Comparison of ENCODE assay signal across 19 cellular contexts in the genomic region with DNA sequence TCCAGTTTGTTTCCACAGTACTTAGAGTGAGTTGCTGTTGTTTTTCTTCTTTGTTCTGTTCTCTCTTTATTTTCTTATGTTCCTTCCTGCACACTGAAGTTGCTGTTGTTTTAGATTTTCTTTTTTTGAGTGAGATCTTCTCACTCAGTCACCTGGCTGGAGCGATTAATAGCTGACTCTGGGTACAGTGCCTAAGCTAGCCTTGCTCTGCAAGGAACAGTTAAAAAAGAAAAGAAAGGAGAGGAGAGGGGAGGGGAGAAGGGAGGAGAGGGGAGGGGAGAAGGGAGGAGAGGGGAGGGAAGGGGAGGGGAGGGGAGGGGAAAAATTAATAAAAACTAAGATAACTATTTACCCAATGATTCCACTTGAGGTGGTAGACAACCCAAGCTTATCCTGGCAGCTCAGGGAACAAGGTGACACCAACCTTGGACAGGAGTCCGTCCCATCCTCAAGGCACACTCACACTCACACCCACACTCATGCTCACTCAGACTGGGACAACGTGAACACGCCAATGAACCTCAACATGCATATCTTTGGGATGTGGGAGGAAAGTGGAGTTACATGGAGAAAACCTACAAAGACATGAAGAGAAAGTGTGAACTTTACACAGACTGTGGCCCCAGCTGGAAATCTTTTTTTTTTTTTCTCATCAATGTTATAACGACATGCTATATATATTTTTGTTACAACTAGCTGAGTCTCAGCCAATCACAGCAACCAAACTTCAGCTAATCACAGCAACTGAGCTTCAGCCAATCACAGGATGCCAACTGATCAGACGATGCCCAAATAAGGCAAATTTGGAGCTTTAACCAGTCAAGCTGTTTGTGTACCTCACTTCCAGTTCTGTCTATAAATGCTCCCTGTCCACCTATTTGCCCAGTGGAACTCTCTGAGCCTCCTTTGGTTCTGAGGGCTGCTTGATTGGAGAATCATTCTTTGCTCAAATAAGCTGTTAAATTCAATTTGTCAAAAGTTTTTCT.
A peak's percentile ranks its signal among the peaks of the same experiment; 100 is the strongest.
DNase-seq lines count a peak whose midpoint lies in the region; ATAC-seq and TF ChIP-seq lines count a peak whose summit lies in the region.
"Had no signal": no experiment of that assay in that cellular context is flagged by ENCODE, and none has a peak within 500 bp of the region (broad histone marks: within the 10 kb centered on the region; RNA-seq: fewer than 3 reads in every experiment).

No MANE protein-coding gene starts in this region.

- ATAC-seq in T-helper 17 cell (no peak), HG02885 (IDR thresholded peaks at IDR 0.05; ENCODE audit: poor library complexity, unreplicated experiment) (no peak)

- H3K9me3 ChIP-seq in T-helper 17 cell (ENCODE audit: control insufficient read depth, low read length, poor library complexity, severe bottlenecking) (no peaks in the 10 kb centered on the region), parathyroid adenoma (ENCODE audit: control insufficient read depth, low read length) (no peaks in the 10 kb centered on the region), adrenal gland (replicated peaks in 1 of 3) (no peaks in the 10 kb centered on the region)
- H3K9me3 ChIP-seq: Caco-2 had no signal

- 84 to 92% (median 86%) methylated on average over 6 of the region's 6 CpGs for WGBS in adrenal gland, 4 donors

- peaks cover 24% of the 10 kb centered on the region for H3K4me1 Mint-ChIP-seq in T-helper 2 cell treated with Interferon-gamma antibody and Interleukin-4, amounts not matched to agents 5 μg/mL and 100 μg/mL, for 36 hours (ENCODE audit: low read depth)
- peaks cover 14% of the 10 kb centered on the region for H3K4me1 Mint-ChIP-seq in T-helper 17 cell

- H3K4me1 ChIP-seq in parathyroid adenoma, result peaks cover 42% of the 10 kb centered on the region
- peaks cover 4 to 5% of the 10 kb centered on the region in 2 donors for H3K4me1 ChIP-seq in adrenal gland (replicated peaks in 1 of 2)

- TF ChIP-seq POLR2A in erythroblast (IDR thresholded peaks at IDR 0.05; ENCODE audit: low read length), result no peak
- TF ChIP-seq POLR2A in adrenal gland (IDR thresholded peaks at IDR 0.05), result no peak

- intact Hi-C loops in adrenal gland (cut with DNase I), result no loop called here

- H3K27ac ChIP-seq in parathyroid adenoma (peak overlapping the region; percentile 55), adrenal gland (no peak overlapping the region)
- H3K27ac ChIP-seq: PC-9, RWPE1 had no signal

- peak overlapping the region; percentile 28 for H3K4me2 ChIP-seq in parathyroid adenoma (ENCODE audit: low read length)
- H3K4me2 ChIP-seq: PC-9 had no signal

- no peaks in the 10 kb centered on the region for H3K27me3 Mint-ChIP-seq in T-helper 2 cell treated with Interferon-gamma antibody and Interleukin-4, amounts not matched to agents 5 μg/mL and 100 μg/mL, for 36 hours (ENCODE audit: low read depth)
- no peaks in the 10 kb centered on the region for H3K27me3 Mint-ChIP-seq in T-helper 17 cell
- H3K27me3 Mint-ChIP-seq: B cell; CD4-positive, alpha-beta T cell had no signal

- no peak overlapping the region for H3K9ac ChIP-seq in parathyroid adenoma

- H3K79me2 ChIP-seq in parathyroid adenoma, result peaks cover 19% of the 10 kb centered on the region

- H3K4me3 ChIP-seq in parathyroid adenoma (ENCODE audit: low read depth, low read length), result no peak overlapping the region
- no peak overlapping the region for H3K4me3 ChIP-seq in adrenal gland
- H3K4me3 ChIP-seq: PC-9 had no signal

- DNase-seq in T-helper 2 cell treated with Interferon-gamma antibody and Interleukin-4, amounts not matched to agents 5 μg/mL and 100 μg/mL, for 36 hours (ENCODE audit: low spot score), result no peak
- DNase-seq in T-helper 2 cell (no peak), T-helper 17 cell (no peak), erythroblast (lab: John Stamatoyannopoulos, UW) (peak; percentile 29 to 34), foreskin melanocyte (no peak), adrenal gland (no peak)
- DNase-seq: 8988T; Caco-2; CD4-positive, alpha-beta T cell; HCEC 1CT; KBM-7; NCI-H1694 treated with DMSO at 0.1 percent for 48 hours; NCI-H226; NCI-H524; PC-9 had no signal

- no peak overlapping the region for H3K4me3 Mint-ChIP-seq in T-helper 2 cell treated with Interferon-gamma antibody and Interleukin-4, amounts not matched to agents 5 μg/mL and 100 μg/mL, for 36 hours
- H3K4me3 Mint-ChIP-seq in T-helper 17 cell, result no peak overlapping the region
- H3K4me3 Mint-ChIP-seq: B cell; CD4-positive, alpha-beta T cell had no signal

- no peaks in the 10 kb centered on the region for H3K36me3 ChIP-seq in parathyroid adenoma (ENCODE audit: control insufficient read depth, insufficient read depth, low read length)
- no peaks in the 10 kb centered on the region for H3K36me3 ChIP-seq in adrenal gland (replicated peaks in 1 of 2)

- H3K27ac Mint-ChIP-seq in T-helper 2 cell treated with Interferon-gamma antibody and Interleukin-4, amounts not matched to agents 5 μg/mL and 100 μg/mL, for 36 hours, result peak overlapping the region; percentile 7
- peak overlapping the region; percentile 39 for H3K27ac Mint-ChIP-seq in T-helper 17 cell
- H3K27ac Mint-ChIP-seq: B cell; CD4-positive, alpha-beta T cell had no signal

- peaks cover 2% of the 10 kb centered on the region for H3K36me3 Mint-ChIP-seq in T-helper 2 cell treated with Interferon-gamma antibody and Interleukin-4, amounts not matched to agents 5 μg/mL and 100 μg/mL, for 36 hours (ENCODE audit: low read depth)
- no peaks in the 10 kb centered on the region for H3K36me3 Mint-ChIP-seq in T-helper 17 cell (ENCODE audit: low read depth)

- H2AFZ ChIP-seq in parathyroid adenoma, result no peak overlapping the region
- H2AFZ ChIP-seq: PC-9 had no signal

- no peak for TF ChIP-seq CTCF in parathyroid adenoma (IDR thresholded peaks at IDR 0.05)
- no peak for TF ChIP-seq CTCF in adrenal gland (IDR thresholded peaks at IDR 0.05)

- H3K27me3 ChIP-seq in parathyroid adenoma (ENCODE audit: control insufficient read depth, insufficient read depth, low read length) (no peaks in the 10 kb centered on the region), adrenal gland (no peaks in the 10 kb centered on the region)

- H3K9me3 Mint-ChIP-seq in T-helper 2 cell treated with Interferon-gamma antibody and Interleukin-4, amounts not matched to agents 5 μg/mL and 100 μg/mL, for 36 hours, result no peaks in the 10 kb centered on the region
- H3K9me3 Mint-ChIP-seq: CD4-positive, alpha-beta T cell had no signal

Comparison
In these comparisons a context has a peak if more than half of its experiments do, and no peak if none do; other contexts are left out.
1. DNase-seq: peak in erythroblast (2 of 2); none in T-helper 2 cell treated with Interferon-gamma antibody and Interleukin-4, amounts not matched to agents 5 μg/mL and 100 μg/mL, for 36 hours (single experiment), T-helper 2 cell (0 of 5), T-helper 17 cell (0 of 3), foreskin melanocyte (single experiment) and adrenal gland (0 of 7).